In the genomic region with DNA sequence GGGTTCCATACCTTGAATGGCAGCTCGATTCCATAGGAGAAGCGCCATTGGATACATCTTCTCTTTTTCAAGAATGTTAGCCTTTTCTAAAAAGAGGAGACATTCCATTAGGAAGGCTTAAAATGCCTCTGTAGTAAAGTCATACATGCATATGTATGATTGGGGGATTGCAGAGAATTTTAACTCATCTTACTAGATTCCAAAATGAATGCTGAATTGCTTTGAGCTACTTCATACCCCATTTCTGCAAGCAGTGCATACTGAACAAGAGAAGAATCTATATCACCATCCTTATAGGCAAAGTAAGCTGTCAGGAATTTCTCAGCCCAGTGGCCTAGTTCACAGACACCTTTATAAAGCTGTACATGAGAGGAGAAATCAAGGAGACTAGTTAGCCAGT, we compare ENCODE assay signal across 19 cellular contexts.
A peak's percentile ranks its signal among the peaks of the same experiment; 100 is the strongest.
DNase-seq lines count a peak whose midpoint lies in the region; TF ChIP-seq lines count a peak whose summit lies in the region.
"Had no signal": no experiment of that assay in that cellular context is flagged by ENCODE, and none has a peak within 500 bp of the region (broad histone marks: within the 10 kb centered on the region; RNA-seq: fewer than 3 reads in every experiment).

No MANE protein-coding gene starts in this region.

- DNase-seq in HS-27A (ENCODE audit: low read depth) = peak; percentile 19
- DNase-seq in esophagus squamous epithelium (lab: John Stamatoyannopoulos, UW) = no peak
- no peak for DNase-seq in prostate gland (ENCODE audit: low spot score)
- no peak for DNase-seq in vagina (ENCODE audit: extremely low spot score in 2 of 2)
- DNase-seq in LoVo (ENCODE audit: low spot score) = no peak
- no peak for DNase-seq in SIG-M5 treated with dmso at 0.1 percent for 504 hours (lab: John Stamatoyannopoulos, UW; ENCODE audit: unreplicated experiment)
- no peak for DNase-seq in NCI-H524 (lab: John Stamatoyannopoulos, UW)
- DNase-seq: activated CD8-positive, alpha-beta memory T cell treated with anti-CD3 and anti-CD28 coated beads for 24 hours; activated naive CD4-positive, alpha-beta T cell treated with anti-CD3 and anti-CD28 coated beads for 36 hours; activated T-cell treated with anti-CD3 and anti-CD28 coated beads, Interleukin-2, amount 50 U/mL, for 4 hours; AML-193; cerebellar nuclear complex; DMS53; NCI-H1048; NCI-H187 treated with DMSO at 0.1 percent for 48 hours; OCI-M1; T-cell had no signal

- intact Hi-C loops in esophagus squamous epithelium (cut with DNase I) (no loop called here), prostate gland (cut with DNase I) (no loop called here), vagina (cut with DNase I) (no loop called here)

- peaks cover 0 to 17% (median 0%) of the 10 kb centered on the region in 3 donors for H3K4me1 ChIP-seq in esophagus squamous epithelium
- no peaks in the 10 kb centered on the region for H3K4me1 ChIP-seq in prostate gland (replicated peaks)
- H3K4me1 ChIP-seq in vagina = peaks cover 34% of the 10 kb centered on the region

- H3K36me3 ChIP-seq in esophagus squamous epithelium = no peaks in the 10 kb centered on the region
- H3K36me3 ChIP-seq in prostate gland = no peaks in the 10 kb centered on the region
- H3K36me3 ChIP-seq in vagina = no peaks in the 10 kb centered on the region
- H3K36me3 ChIP-seq: right atrium auricular region had no signal

- H3K4me3 ChIP-seq in esophagus squamous epithelium = no peak overlapping the region
- no peak overlapping the region for H3K4me3 ChIP-seq in prostate gland
- no peak overlapping the region for H3K4me3 ChIP-seq in vagina
- H3K4me3 ChIP-seq: lung, right atrium auricular region had no signal

- H3K9me3 ChIP-seq in esophagus squamous epithelium (no peaks in the 10 kb centered on the region), prostate gland (no peaks in the 10 kb centered on the region), vagina (no peaks in the 10 kb centered on the region)
- H3K9me3 ChIP-seq: right atrium auricular region had no signal

- H3K27ac ChIP-seq in esophagus squamous epithelium (peak overlapping the region in 3 of 4 donors; percentile 16 to 72 (median 71)), prostate gland (peak overlapping the region; percentile 35 to 46), vagina (peak overlapping the region; percentile 66)
- H3K27ac ChIP-seq: right atrium auricular region had no signal

- no peaks in the 10 kb centered on the region for H3K27me3 ChIP-seq in esophagus squamous epithelium
- H3K27me3 ChIP-seq in prostate gland (replicated peaks; ENCODE audit: insufficient read depth) = no peaks in the 10 kb centered on the region
- H3K27me3 ChIP-seq in vagina = no peaks in the 10 kb centered on the region
- H3K27me3 ChIP-seq: right atrium auricular region had no signal

- 64 to 81% methylated on average over 2 of the region's 2 CpGs for WGBS in esophagus squamous epithelium, 2 donors
- WGBS in prostate gland = 89% methylated on average over 2 of the region's 2 CpGs

- TF ChIP-seq POLR2A in esophagus squamous epithelium (IDR thresholded peaks at IDR 0.05) = no peak
- no peak for TF ChIP-seq POLR2A in prostate gland (IDR thresholded peaks at IDR 0.05)
- no peak for TF ChIP-seq POLR2A in vagina (IDR thresholded peaks at IDR 0.05)

- TF ChIP-seq CTCF in esophagus squamous epithelium (IDR thresholded peaks at IDR 0.05) (no peak), prostate gland (IDR thresholded peaks at IDR 0.05) (no peak), vagina (IDR thresholded peaks at IDR 0.05) (no peak)
